19 cellular contexts compared by ENCODE assay signal in genomic region chr2:23828986-23829385, GRCh38.
A peak's percentile ranks its signal among the peaks of the same experiment; 100 is the strongest.
DNase-seq lines count a peak whose midpoint lies in the region; ATAC-seq, FAIRE-seq and TF ChIP-seq lines count a peak whose summit lies in the region.
"Had no signal": no experiment of that assay in that cellular context is flagged by ENCODE, and none has a peak within 500 bp of the region (broad histone marks: within the 10 kb centered on the region; RNA-seq: fewer than 3 reads in every experiment).

No MANE protein-coding gene starts in this region.

- H3K9me3 ChIP-seq in A549, result no peaks in the 10 kb centered on the region
- no peaks in the 10 kb centered on the region for H3K9me3 ChIP-seq in RWPE2 (ENCODE audit: severe bottlenecking)
- no peaks in the 10 kb centered on the region for H3K9me3 ChIP-seq in A673 (ENCODE audit: low read depth, low read length, poor library complexity, severe bottlenecking)
- H3K9me3 ChIP-seq: Caco-2 had no signal

- DNase-seq in A549 (ENCODE audit: low read depth in 1 of 2, low spot score in 1 of 2) (no peak), RWPE2 (ENCODE audit: low spot score) (no peak), fibroblast of pulmonary artery (ENCODE audit: low read depth) (peak; percentile 17), pons (ENCODE audit: low spot score) (no peak), NCI-H146 treated with DMSO at 0.1 percent for 48 hours (lab: John Stamatoyannopoulos, UW; ENCODE audit: unreplicated experiment) (no peak), A673 (ENCODE audit: low spot score) (no peak)
- DNase-seq: Caco-2, H9, NCI-H1048, NCI-H146, NCI-H2107, NCI-H345, Right ventricle myocardium superior had no signal

- CTCF ChIA-PET in A549 (lab: Yijun Ruan, JAX) (interaction anchor here (0.9 to 7.2 kb wide), 2 partner anchors 8 to 98 kb away, joined by 3 to 57 read pairs; partner anchors contain the start of gene ATAD2B), A673 (lab: Charles Lee) (no interaction called here)

- ATAC-seq in A549, result no peak
- ATAC-seq in RWPE2 (ENCODE audit: low read depth), result no peak
- ATAC-seq in HG03520 (IDR thresholded peaks at IDR 0.05; ENCODE audit: unreplicated experiment), result no peak
- ATAC-seq: Panc1 had no signal

- no TSS peak for BruUV-seq in A673 (replicated peaks; lab: Mats Ljungman, UMichigan)

- H3K27ac ChIP-seq in A549, result peak overlapping the region in 1 of 2 experiments; percentile 49; a peak in 2 of 6 replicates
- H3K27ac ChIP-seq in RWPE2 (ENCODE audit: poor library complexity, severe bottlenecking), result peak overlapping the region; percentile 41
- no peak overlapping the region for H3K27ac ChIP-seq in A673 (ENCODE audit: low read depth, low read length, poor library complexity, severe bottlenecking)
- H3K27ac ChIP-seq: C4-2B had no signal

- POLR2A ChIA-PET in A549 (lab: Yijun Ruan, JAX) (no interaction called here), A673 (lab: Charles Lee; ENCODE audit: low non-redundant PET) (no interaction called here)

- H3K4me1 ChIP-seq in A549 (peaks cover 27% of the 10 kb centered on the region), RWPE2 (ENCODE audit: insufficient read depth, poor library complexity, severe bottlenecking) (peaks cover 37% of the 10 kb centered on the region), A673 (ENCODE audit: insufficient read depth, low read length, poor library complexity, severe bottlenecking) (no peaks in the 10 kb centered on the region)
- H3K4me1 ChIP-seq: Caco-2 had no signal

- H3K4me2 ChIP-seq in A549, result peak overlapping the region; percentile 58

- 67% methylated on average over 1 of the region's 1 CpG for WGBS in A549 (ENCODE audit: missing lambda C conversion rate)

- no peak for TF ChIP-seq RAD21 in A549 (conservative IDR thresholded peaks at IDR 0.05 in 1 of 2, IDR thresholded peaks at IDR 0.05 in 1 of 2)

- H3K27me3 ChIP-seq in RWPE2 (ENCODE audit: insufficient read depth, poor library complexity, severe bottlenecking) (no peaks in the 10 kb centered on the region), A673 (replicated peaks; ENCODE audit: insufficient read depth, low read depth, low read length, poor library complexity) (no peaks in the 10 kb centered on the region)

- no peak for TF ChIP-seq CTCF in A549 (IDR thresholded peaks at IDR 0.05)
- TF ChIP-seq CTCF in RWPE2 (IDR thresholded peaks at IDR 0.05; ENCODE audit: poor library complexity, severe bottlenecking), result no peak
- TF ChIP-seq CTCF in fibroblast of pulmonary artery (IDR thresholded peaks at IDR 0.05; ENCODE audit: low read length, missing control alignments), result no peak
- no peak for TF ChIP-seq CTCF in A673 (conservative IDR thresholded peaks at IDR 0.05; ENCODE audit: low read depth, low read length)

- no peak for FAIRE-seq in A549 (lab: Jason Lieb, UNC)
- peak; percentile 28 for FAIRE-seq in G401.6 (lab: Jason Lieb, UNC)
- FAIRE-seq: GM12878, GM18507 had no signal

- TF ChIP-seq POLR2A in A549 (IDR thresholded peaks at IDR 0.05; ENCODE audit: low read length), result no peak

- H3K36me3 ChIP-seq in RWPE2 (ENCODE audit: low read depth) (peaks cover 4% of the 10 kb centered on the region), A673 (ENCODE audit: insufficient read depth, low read length, poor library complexity, severe bottlenecking) (peaks cover 5% of the 10 kb centered on the region)

- H3K4me3 ChIP-seq in A549 (no peak overlapping the region), RWPE2 (ENCODE audit: severe bottlenecking) (no peak overlapping the region), fibroblast of pulmonary artery (replicated peaks; ENCODE audit: low read depth, low read length) (no peak overlapping the region), A673 (ENCODE audit: low read depth, low read length, poor library complexity, severe bottlenecking) (no peak overlapping the region)
- H3K4me3 ChIP-seq: GM12878 had no signal

- no peak for TF ChIP-seq EP300 in A549 (IDR thresholded peaks at IDR 0.05)

- intact Hi-C loops in A673 (cut with micrococcal nuclease; ENCODE audit: unreplicated experiment), result loop anchor here (5.0 to 10.0 kb wide), 2 partner anchors 336 to 553 kb away; no protein-coding TSS in a partner anchor

TF ChIP-seq in A549, 52 proteins besides CTCF, POLR2A, EP300 and RAD21:
- TF ChIP-seq FOSL2 (IDR thresholded peaks at IDR 0.05), result no peak
- TF ChIP-seq FOSL2 (CRISPR knock-in tag; IDR thresholded peaks at IDR 0.05), result 0 out of 2 replicates have a peak, but pooled peaks have one; percentile 5
- no peak for TF ChIP-seq BHLHE40 (IDR thresholded peaks at IDR 0.05; ENCODE audit: low read depth, low read length)
